Comparison of ENCODE assay signal across 25 cellular contexts in the genomic region with DNA sequence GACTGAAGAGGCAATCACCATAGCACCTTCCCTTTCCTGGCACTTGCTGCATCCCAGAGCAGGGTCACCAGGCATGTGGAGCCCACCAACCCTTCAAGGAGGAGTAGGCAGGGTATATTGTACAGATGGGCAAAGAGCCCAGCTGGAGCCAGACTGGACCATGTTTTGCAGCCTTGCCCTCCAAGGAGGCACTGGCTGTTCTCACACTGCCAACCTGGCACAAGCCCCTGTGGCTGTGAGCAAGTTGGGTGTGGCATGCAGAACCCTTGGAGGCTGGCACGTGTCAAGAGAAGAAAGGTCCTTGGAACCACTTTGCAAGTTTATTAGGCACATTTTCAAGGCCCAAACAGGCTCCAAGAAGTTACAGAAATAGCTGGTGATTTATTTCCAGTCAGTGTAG.
DNase-seq lines count a peak whose midpoint lies in the region; ATAC-seq and TF ChIP-seq lines count a peak whose summit lies in the region.
"Had no signal": no experiment of that assay in that cellular context is flagged by ENCODE, and none has a peak within 500 bp of the region (broad histone marks: within the 10 kb centered on the region; RNA-seq: fewer than 3 reads in every experiment).

No MANE protein-coding gene starts in this region.

- no peak overlapping the region for H2BK12ac ChIP-seq in mesenchymal stem cell (ENCODE audit: low read length in 2 of 2)

- H3K27me3 ChIP-seq in H7 (ENCODE audit: control insufficient read depth, insufficient read depth, low read length) = peaks cover 2% of the 10 kb centered on the region; the same call in 1 of the 2 replicates
- H3K27me3 ChIP-seq in mesenchymal stem cell (ENCODE audit: control insufficient read depth in 1 of 2, insufficient read depth in 1 of 2, low read length in 2 of 2) = peaks cover 24 to 47% of the 10 kb centered on the region in 2 experiments
- peaks cover 4% of the 10 kb centered on the region for H3K27me3 ChIP-seq in upper lobe of right lung
- H3K27me3 ChIP-seq: uterus had no signal

- H3K36me3 ChIP-seq in H7 (replicated peaks; ENCODE audit: control insufficient read depth, insufficient read depth, low read length) = no peaks in the 10 kb centered on the region
- H3K36me3 ChIP-seq in mesenchymal stem cell (ENCODE audit: control insufficient read depth in 1 of 2, insufficient read depth in 2 of 2, low read depth in 1 of 2, low read length in 2 of 2) = no peaks in the 10 kb centered on the region
- no peaks in the 10 kb centered on the region for H3K36me3 ChIP-seq in upper lobe of right lung
- H3K36me3 ChIP-seq: uterus had no signal

- no peak overlapping the region for H2BK15ac ChIP-seq in mesenchymal stem cell (ENCODE audit: low read depth, poor library complexity, severe bottlenecking)

- no peak overlapping the region for H3K18ac ChIP-seq in mesenchymal stem cell (ENCODE audit: low read depth in 1 of 2, low read length in 2 of 2)

- no peaks in the 10 kb centered on the region for H3K79me1 ChIP-seq in mesenchymal stem cell (replicated peaks; ENCODE audit: low read length, poor library complexity, severe bottlenecking)

- intact Hi-C loops in upper lobe of right lung (cut with DNase I) = no loop called here

- no peak overlapping the region for H3K4me3 ChIP-seq in H7 (ENCODE audit: insufficient read depth, low read depth, low read length)
- H3K4me3 ChIP-seq in coronary artery = no peak overlapping the region
- no peak overlapping the region for H3K4me3 ChIP-seq in mesenchymal stem cell (ENCODE audit: insufficient read depth in 1 of 2, low read depth in 1 of 2, low read length in 2 of 2)
- no peak overlapping the region for H3K4me3 ChIP-seq in upper lobe of right lung
- H3K4me3 ChIP-seq: psoas muscle, uterus had no signal

- no peak overlapping the region for H3K14ac ChIP-seq in mesenchymal stem cell (ENCODE audit: low read length in 2 of 2)

- no peak for TF ChIP-seq CTCF in coronary artery (IDR thresholded peaks at IDR 0.05)
- no peak for TF ChIP-seq CTCF in upper lobe of right lung (IDR thresholded peaks at IDR 0.05)

- DNase-seq in H7 (peak; percentile 5), coronary artery (ENCODE audit: low spot score) (peak; percentile 69), mesenchymal stem cell (no peak), upper lobe of right lung (no peak), NCI-H774 (lab: John Stamatoyannopoulos, UW) (no peak)
- DNase-seq in stimulated activated CD4-positive, alpha-beta T cell treated with anti-CD3 and anti-CD28 coated beads, Interleukin-4, amount 100 ng/mL, for 4 hours = no peak
- DNase-seq: activated CD4-positive, alpha-beta T cell treated with anti-CD3 and anti-CD28 coated beads for 1 hour; activated CD8-positive, alpha-beta T cell treated with anti-CD3 and anti-CD28 coated beads for 36 hours; activated naive CD4-positive, alpha-beta T cell treated with anti-CD3 and anti-CD28 coated beads, Interleukin-2, amount 50 U/mL, for 16 hours; amniotic stem cell; DND-41; effector CD8-positive, alpha-beta T cell; GF-D8; IMR-90; left ventricle myocardium superior; MV-4-11; naive thymus-derived CD8-positive, alpha-beta T cell; NCI-H1436 treated with DMSO at 0.1 percent for 48 hours; NCI-H226; NCI-H69; psoas muscle; SIG-M5; uterus had no signal

- no peak overlapping the region for H2AFZ ChIP-seq in mesenchymal stem cell (ENCODE audit: low read depth, low read length)

- peak overlapping the region in 1 of 2 experiments; percentile 54 for H3K4ac ChIP-seq in mesenchymal stem cell (ENCODE audit: low read depth in 1 of 2, low read length in 2 of 2)

- H4K91ac ChIP-seq in mesenchymal stem cell (ENCODE audit: low read length) = no peak overlapping the region

- H3K4me2 ChIP-seq in mesenchymal stem cell (ENCODE audit: low read length, poor library complexity, severe bottlenecking) = no peak overlapping the region

- H2BK5ac ChIP-seq in mesenchymal stem cell (ENCODE audit: low read depth, low read length, poor library complexity, severe bottlenecking) = no peak overlapping the region

- no peak overlapping the region for H2AK5ac ChIP-seq in mesenchymal stem cell (ENCODE audit: low read length, severe bottlenecking)

- H4K8ac ChIP-seq in mesenchymal stem cell (ENCODE audit: low read length) = peak overlapping the region; percentile 30

- H3K4me1 ChIP-seq in mesenchymal stem cell (ENCODE audit: control insufficient read depth, insufficient read depth, low read depth, low read length) = peaks cover 2% of the 10 kb centered on the region
- H3K4me1 ChIP-seq in upper lobe of right lung = no peaks in the 10 kb centered on the region
- H3K4me1 ChIP-seq: psoas muscle, uterus had no signal

- H2BK120ac ChIP-seq in mesenchymal stem cell (ENCODE audit: low read depth, low read length) = no peak overlapping the region

- WGBS in mesenchymal stem cell = 50% methylated on average over 1 of the region's 1 CpG

- H3K9me3 ChIP-seq in mesenchymal stem cell (ENCODE audit: control insufficient read depth, low read length) (no peaks in the 10 kb centered on the region), upper lobe of right lung (no peaks in the 10 kb centered on the region)
- H3K9me3 ChIP-seq: psoas muscle, uterus had no signal

- no peak overlapping the region for H3K9ac ChIP-seq in mesenchymal stem cell (ENCODE audit: low read length)

- no peak overlapping the region for H3K23ac ChIP-seq in mesenchymal stem cell (ENCODE audit: low read length in 2 of 2)

- peak; percentile 80 for ATAC-seq in upper lobe of right lung
- ATAC-seq in HG03097 (IDR thresholded peaks at IDR 0.05; ENCODE audit: low FRiP score, unreplicated experiment) = no peak
- ATAC-seq: activated CD8-positive, alpha-beta T cell treated with anti-CD3 and anti-CD28 coated beads for 36 hours; left ventricle myocardium superior; naive thymus-derived CD8-positive, alpha-beta T cell; psoas muscle; stimulated activated memory B cell treated with anti-CD40 and anti-IgM and Interleukin-4, amounts not matched to agents 10 μg/mL and 1 μg/mL and 100 μg/mL, for 72 hours had no signal

- peak overlapping the region in 1 of 2 donors; percentile 51 for H3K27ac ChIP-seq in coronary artery
- no peak overlapping the region for H3K27ac ChIP-seq in mesenchymal stem cell (ENCODE audit: low read length, poor library complexity, severe bottlenecking)
- no peak overlapping the region for H3K27ac ChIP-seq in upper lobe of right lung
- H3K27ac ChIP-seq: psoas muscle, uterus had no signal

Comparison
In these comparisons a context has a peak if more than half of its experiments do, and no peak if none do; other contexts are left out.
1. DNase-seq: peak in H7 (single experiment) and coronary artery (single experiment); none in mesenchymal stem cell (single experiment), upper lobe of right lung (single experiment), stimulated activated CD4-positive, alpha-beta T cell treated with anti-CD3 and anti-CD28 coated beads, Interleukin-4, amount 100 ng/mL, for 4 hours (0 of 2) and NCI-H774 (single experiment).